Comparison of ENCODE assay signal across 8 cellular contexts in the genomic region with DNA sequence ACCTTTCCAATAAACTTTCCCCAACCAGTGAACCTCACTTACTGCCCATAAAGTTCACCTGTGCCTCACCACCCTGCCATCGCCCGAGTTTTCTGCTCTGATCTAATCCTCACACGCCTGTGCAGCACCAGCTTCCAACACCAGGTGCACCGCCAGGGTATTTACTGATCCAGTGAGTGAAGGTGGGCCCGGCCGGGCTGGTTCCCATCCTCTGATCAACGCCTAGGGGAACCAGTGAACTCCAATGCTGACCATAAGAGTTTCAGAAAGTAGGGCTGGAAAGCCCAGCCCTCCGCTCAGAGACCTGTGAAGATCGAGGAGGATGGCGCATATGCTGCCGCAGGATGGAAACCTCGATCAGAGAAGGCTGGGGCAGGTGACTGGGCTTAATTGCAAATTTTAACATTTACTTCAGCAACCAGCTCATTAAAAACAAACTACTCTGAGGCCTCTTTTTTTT. TPM values are rescaled to one million over a fixed set of nuclear protein-coding genes. Genes with fewer than 3 reads are reported as not detected.
DNase-seq lines count a peak whose midpoint lies in the region; ATAC-seq, FAIRE-seq and TF ChIP-seq lines count a peak whose summit lies in the region.

No MANE protein-coding gene starts in this region.

- peak overlapping the region; percentile 64 for H3K27ac Mint-ChIP-seq in nephron progenitor cell

- H4K20me1 ChIP-seq in endothelial cell of umbilical vein (replicated peaks; ENCODE audit: control insufficient read depth, extremely low read depth, insufficient read depth, low read length): no peaks in the 10 kb centered on the region

- H3K27me3 ChIP-seq in endothelial cell of umbilical vein (ENCODE audit: control insufficient read depth in 2 of 2, insufficient read depth in 2 of 2, low read length in 2 of 2): no peaks in the 10 kb centered on the region
- H3K27me3 ChIP-seq in thoracic aorta (replicated peaks; ENCODE audit: insufficient read depth): no peaks in the 10 kb centered on the region

- POLR2A ChIA-PET in endothelial cell of umbilical vein (lab: Charles Lee): no interaction called here

- TSS peak; percentile 79 for BruUV-seq in endothelial cell of umbilical vein (replicated peaks; lab: Mats Ljungman, UMichigan)

- H3K79me2 ChIP-seq in endothelial cell of umbilical vein (ENCODE audit: control insufficient read depth, insufficient read depth, low read length): peaks cover 4% of the 10 kb centered on the region

- peak; percentile 26 to 27 for TF ChIP-seq CTCF in endothelial cell of umbilical vein (IDR thresholded peaks at IDR 0.05; ENCODE audit: extremely low read depth in 1 of 2, insufficient read depth in 1 of 2, low read depth in 1 of 2, low read length in 2 of 2)
- peak; percentile 42 for TF ChIP-seq CTCF in nephron progenitor cell (IDR thresholded peaks at IDR 0.05)
- peak; percentile 44 for TF ChIP-seq CTCF in thoracic aorta (IDR thresholded peaks at IDR 0.05)

- H3K27ac ChIP-seq in endothelial cell of umbilical vein (ENCODE audit: insufficient read depth, low read depth, low read length): peak overlapping the region; percentile 51
- peak overlapping the region; percentile 88 to 92 for H3K27ac ChIP-seq in thoracic aorta

- H3K4me2 ChIP-seq in endothelial cell of umbilical vein (ENCODE audit: insufficient read depth, low read length): peak overlapping the region; percentile 58

- ATAC-seq in HG02970 (IDR thresholded peaks at IDR 0.05; ENCODE audit: low FRiP score, unreplicated experiment) (peak; percentile 28), thoracic aorta (ENCODE audit: insufficient number of reproducible peaks, low FRiP score, low read depth) (no peak)

- CTCF ChIA-PET in endothelial cell of umbilical vein (lab: Charles Lee): interaction anchor here (1.4 to 1.8 kb wide), 3 partner anchors 8 to 38 kb away, joined by 4 to 5 read pairs (median 5); a partner anchor contains a TSS

- H3K9me3 ChIP-seq in endothelial cell of umbilical vein (replicated peaks; ENCODE audit: control insufficient read depth, insufficient read depth, low read length) (no peaks in the 10 kb centered on the region), thoracic aorta (no peaks in the 10 kb centered on the region)

- no peaks in the 10 kb centered on the region for H3K9me1 ChIP-seq in endothelial cell of umbilical vein (replicated peaks; ENCODE audit: control insufficient read depth, extremely low read depth, insufficient read depth, low read length)

- H3K4me3 ChIP-seq in endothelial cell of umbilical vein (replicated peaks in 1 of 3; ENCODE audit: insufficient read depth in 1 of 3, low read depth in 1 of 3, low read length in 3 of 3) (peak overlapping the region; percentile 60 to 78 (median 71)), thoracic aorta (peak overlapping the region; percentile 87)

- dilution Hi-C loops in endothelial cell of umbilical vein (cut with MboI; ENCODE audit: extremely low pct_ligation_motif_present, low sequenced_read_pairs): no loop called here

- H3K4me1 ChIP-seq in endothelial cell of umbilical vein (ENCODE audit: control insufficient read depth, extremely low read depth, insufficient read depth, low read length): peaks cover 21% of the 10 kb centered on the region
- peaks cover 11 to 28% of the 10 kb centered on the region in 2 donors for H3K4me1 ChIP-seq in thoracic aorta (ENCODE audit: control insufficient read depth in 1 of 2, low read depth in 2 of 2)

- no peak for FAIRE-seq in endothelial cell of umbilical vein (lab: Jason Lieb, UNC)

- H3K36me3 Mint-ChIP-seq in nephron progenitor cell (ENCODE audit: low read depth): peaks cover 14% of the 10 kb centered on the region

- H3K9ac ChIP-seq in endothelial cell of umbilical vein (replicated peaks; ENCODE audit: extremely low read depth, insufficient read depth, low read length): peak overlapping the region; percentile 76

- peak; percentile 49 to 88 (median 82) for DNase-seq in NCI-H1417 (lab: John Stamatoyannopoulos, UW)
- DNase-seq in NCI-H1417 treated with DMSO at 0.1 percent for 48 hours (lab: John Stamatoyannopoulos, UW): no peak
- DNase-seq in NCI-H345 (lab: John Stamatoyannopoulos, UW): peak; percentile 63
- DNase-seq in activated CD8-positive, alpha-beta memory T cell treated with anti-CD3 and anti-CD28 coated beads for 24 hours: peak; percentile 86
- no peak for DNase-seq in endothelial cell of umbilical vein (ENCODE audit: low read depth, low spot score)
- DNase-seq in nephron progenitor cell: peak; percentile 46
- DNase-seq in thoracic aorta (ENCODE audit: low spot score): no peak

- intact Hi-C loops in endothelial cell of umbilical vein (cut with micrococcal nuclease): loop anchor here (1.0 kb wide), 1 partner anchor 23 kb away; a partner anchor contains a TSS

- H3K36me3 ChIP-seq in endothelial cell of umbilical vein (ENCODE audit: control insufficient read depth in 2 of 2, extremely low read depth in 1 of 2, insufficient read depth in 2 of 2, low read length in 2 of 2) (peaks cover 0 to 7% of the 10 kb centered on the region in 2 experiments), thoracic aorta (no peaks in the 10 kb centered on the region)

- H3K9me3 Mint-ChIP-seq in nephron progenitor cell: no peaks in the 10 kb centered on the region

- peaks cover 42% of the 10 kb centered on the region for H3K4me1 Mint-ChIP-seq in nephron progenitor cell

- TF ChIP-seq POLR2A in endothelial cell of umbilical vein (IDR thresholded peaks at IDR 0.05; ENCODE audit: low read depth, low read length): no peak

- peak overlapping the region; percentile 98 for H3K4me3 Mint-ChIP-seq in nephron progenitor cell

- H2AFZ ChIP-seq in endothelial cell of umbilical vein (ENCODE audit: low read depth, low read length): peak overlapping the region; percentile 63

- H3K27me3 Mint-ChIP-seq in nephron progenitor cell (ENCODE audit: low read depth, poor library complexity): peaks cover 7% of the 10 kb centered on the region

TF ChIP-seq in endothelial cell of umbilical vein, 7 proteins besides CTCF, POLR2A, EP300 and RAD21 (continues in another document):
- TF ChIP-seq, protein P1, sequence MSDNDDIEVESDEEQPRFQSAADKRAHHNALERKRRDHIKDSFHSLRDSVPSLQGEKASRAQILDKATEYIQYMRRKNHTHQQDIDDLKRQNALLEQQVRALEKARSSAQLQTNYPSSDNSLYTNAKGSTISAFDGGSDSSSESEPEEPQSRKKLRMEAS (IDR thresholded peaks at IDR 0.05; ENCODE audit: insufficient read depth, insufficient read length): no peak
- no peak for TF ChIP-seq EZH2 (IDR thresholded peaks at IDR 0.05; ENCODE audit: borderline replicate concordance, low read depth, low read length, severe bottlenecking)

RNA-seq across cellular contexts. Expression of a gene that starts 0.7 kb away (rescaled TPM):
- 135 and 137 TPM in 2 replicates for total RNA-seq in endothelial cell of umbilical vein
- 130 and 185 TPM in 2 replicates for polyA plus RNA-seq in endothelial cell of umbilical vein
- polyA plus RNA-seq in endothelial cell of umbilical vein (2011; cell fraction: cytosol; rRNA removed): 126 and 160 TPM in 2 replicates
- polyA plus RNA-seq in endothelial cell of umbilical vein (2011; cell fraction: nucleus; rRNA removed): 61.3 and 80.4 TPM in 2 replicates
- 94.9 and 153 TPM in 2 replicates for polyA plus RNA-seq in endothelial cell of umbilical vein (2012)
- polyA minus RNA-seq in endothelial cell of umbilical vein: 46.8 and 54.7 TPM in 2 replicates
- polyA minus RNA-seq in endothelial cell of umbilical vein (2011; cell fraction: cytosol; rRNA and poly(A)+ RNA removed): 28.4 TPM
- 11.9 and 12.2 TPM in 2 replicates for polyA minus RNA-seq in endothelial cell of umbilical vein (2011; cell fraction: nucleus; rRNA and poly(A)+ RNA removed)
- total RNA-seq in thoracic aorta: 10 to 100 TPM; 17.1 to 19.1 TPM

RNA-seq across cellular contexts. Expression of a gene that starts 6.5 kb away (rescaled TPM):
- total RNA-seq in endothelial cell of umbilical vein (2,364 and 2,543 TPM in 2 replicates), thoracic aorta (1,000 to 10,000 TPM; 1,762 to 3,064 TPM)
- polyA plus RNA-seq in endothelial cell of umbilical vein: 6,581 and 8,470 TPM in 2 replicates
- polyA plus RNA-seq in endothelial cell of umbilical vein (2011; cell fraction: cytosol; rRNA removed): 8,079 and 10,456 TPM in 2 replicates
- 3,910 and 4,229 TPM in 2 replicates for polyA plus RNA-seq in endothelial cell of umbilical vein (2011; cell fraction: nucleus; rRNA removed)
- polyA plus RNA-seq in endothelial cell of umbilical vein (2012): 3,697 and 4,342 TPM in 2 replicates
- 1,454 and 1,687 TPM in 2 replicates for polyA minus RNA-seq in endothelial cell of umbilical vein
- 254 TPM for polyA minus RNA-seq in endothelial cell of umbilical vein (2011; cell fraction: cytosol; rRNA and poly(A)+ RNA removed)
- polyA minus RNA-seq in endothelial cell of umbilical vein (2011; cell fraction: nucleus; rRNA and poly(A)+ RNA removed): 383 and 457 TPM in 2 replicates

RNA-seq across cellular contexts. Expression of a gene that starts 23.6 kb away (rescaled TPM):
- 133 and 161 TPM in 2 replicates for total RNA-seq in endothelial cell of umbilical vein
- polyA plus RNA-seq in endothelial cell of umbilical vein: 233 and 234 TPM in 2 replicates
- polyA plus RNA-seq in endothelial cell of umbilical vein (2011; cell fraction: cytosol; rRNA removed): 159 and 161 TPM in 2 replicates
- 247 and 260 TPM in 2 replicates for polyA plus RNA-seq in endothelial cell of umbilical vein (2011; cell fraction: nucleus; rRNA removed)
- 106 and 110 TPM in 2 replicates for polyA plus RNA-seq in endothelial cell of umbilical vein (2012)
- 309 and 339 TPM in 2 replicates for polyA minus RNA-seq in endothelial cell of umbilical vein
- 102 TPM for polyA minus RNA-seq in endothelial cell of umbilical vein (2011; cell fraction: cytosol; rRNA and poly(A)+ RNA removed)
- 90.2 and 91.4 TPM in 2 replicates for polyA minus RNA-seq in endothelial cell of umbilical vein (2011; cell fraction: nucleus; rRNA and poly(A)+ RNA removed)
- total RNA-seq in thoracic aorta: 100 to 1,000 TPM; 113 to 128 TPM

RNA-seq across cellular contexts. Expression of a gene that starts 33.6 kb away (rescaled TPM):
- 8.7 and 10.1 TPM in 2 replicates for total RNA-seq in endothelial cell of umbilical vein
- 2.6 and 3.0 TPM in 2 replicates for polyA plus RNA-seq in endothelial cell of umbilical vein
- polyA plus RNA-seq in endothelial cell of umbilical vein (2011; cell fraction: cytosol; rRNA removed): 1.3 and 1.5 TPM in 2 replicates
- polyA plus RNA-seq in endothelial cell of umbilical vein (2011; cell fraction: nucleus; rRNA removed): 5.0 and 6.5 TPM in 2 replicates
- 3.1 and 3.8 TPM in 2 replicates for polyA plus RNA-seq in endothelial cell of umbilical vein (2012)
- polyA minus RNA-seq in endothelial cell of umbilical vein: 12.2 and 15.4 TPM in 2 replicates
- polyA minus RNA-seq in endothelial cell of umbilical vein (2011; cell fraction: cytosol; rRNA and poly(A)+ RNA removed): 3.3 TPM
- 13.9 and 21.3 TPM in 2 replicates for polyA minus RNA-seq in endothelial cell of umbilical vein (2011; cell fraction: nucleus; rRNA and poly(A)+ RNA removed)
- 1 to 10 TPM; 4.1 to 7.1 TPM for total RNA-seq in thoracic aorta

RNA-seq across cellular contexts. Expression of a gene that starts 35.3 kb away (rescaled TPM):
- total RNA-seq in endothelial cell of umbilical vein (3,212 and 3,428 TPM in 2 replicates), thoracic aorta (1,000 to 10,000 TPM in 1 of 2 donors, 100 to 1,000 TPM in 1; 923 to 1,490 TPM)
- 9,033 and 9,990 TPM in 2 replicates for polyA plus RNA-seq in endothelial cell of umbilical vein
- 14,118 and 16,245 TPM in 2 replicates for polyA plus RNA-seq in endothelial cell of umbilical vein (2011; cell fraction: cytosol; rRNA removed)
- polyA plus RNA-seq in endothelial cell of umbilical vein (2011; cell fraction: nucleus; rRNA removed): 3,801 and 4,276 TPM in 2 replicates
- 9,351 and 9,763 TPM in 2 replicates for polyA plus RNA-seq in endothelial cell of umbilical vein (2012)
- 1,710 and 2,069 TPM in 2 replicates for polyA minus RNA-seq in endothelial cell of umbilical vein
- polyA minus RNA-seq in endothelial cell of umbilical vein (2011; cell fraction: cytosol; rRNA and poly(A)+ RNA removed): 1,085 TPM
- 238 and 301 TPM in 2 replicates for polyA minus RNA-seq in endothelial cell of umbilical vein (2011; cell fraction: nucleus; rRNA and poly(A)+ RNA removed)

Comparison
In these comparisons a context has a peak if more than half of its experiments do, and no peak if none do; other contexts are left out.
1. DNase-seq: peak in NCI-H1417 (3 of 3), NCI-H345 (single experiment), activated CD8-positive, alpha-beta memory T cell treated with anti-CD3 and anti-CD28 coated beads for 24 hours (single experiment) and nephron progenitor cell (single experiment); none in NCI-H1417 treated with DMSO at 0.1 percent for 48 hours (single experiment), endothelial cell of umbilical vein (single experiment) and thoracic aorta (single experiment).
2. Peak in every context shown above with its lines, with median percentiles within 50 percentile points of each other: CTCF ChIP-seq.